In genomic region chr2:116467243-116467642, GRCh38 we compare ENCODE assay signal across 15 cellular contexts.
"Had no signal": no experiment of that assay in that cellular context is flagged by ENCODE, and none has a peak within 500 bp of the region (broad histone marks: within the 10 kb centered on the region; RNA-seq: fewer than 3 reads in every experiment).

No MANE protein-coding gene starts in this region.

- ATAC-seq: activated CD8-positive, alpha-beta memory T cell treated with anti-CD3 and anti-CD28 coated beads, Interleukin-2, amount 10 ng/mL, durations not matched to agents 7 days and 5 days; activated T-cell treated with anti-CD3 and anti-CD28 coated beads, Interleukin-2, amount 50 U/mL, for 4 hours; left colon; natural killer cell treated with Interleukin-12 subunit alpha and Interleukin-12 subunit beta and Interleukin-15 and Interleukin-18, amount 100 ng/mL, for 72 hours; right cardiac atrium; stimulated activated effector memory CD8-positive, alpha-beta T cell treated with anti-CD3 and anti-CD28 coated beads, Interleukin-12 subunit alpha, Interleukin-12 subunit beta, amount 100 ng/mL, for 72 hours had no signal

- DNase-seq: activated CD4-positive, alpha-beta T cell treated with anti-CD3 and anti-CD28 coated beads, Interleukin-2, amount 50 U/mL, for 48 hours; activated CD4-positive, CD25-positive, alpha-beta regulatory T cell treated with anti-CD3 and anti-CD28 coated beads, Interleukin-2, amount 50 U/mL, for 72 hours; activated CD8-positive, alpha-beta memory T cell treated with anti-CD3 and anti-CD28 coated beads, Interleukin-2, amount 10 ng/mL, durations not matched to agents 7 days and 5 days; activated gamma-delta T cell treated with Interleukin-2 at 50 U/mL for 16 hours; activated naive CD8-positive, alpha-beta T cell treated with anti-CD3 and anti-CD28 coated beads for 36 hours; activated T-cell treated with anti-CD3 and anti-CD28 coated beads, Interleukin-2, amount 50 U/mL, for 4 hours; foreskin melanocyte; head of caudate nucleus; left colon; mammary epithelial cell; nucleus accumbens; right cardiac atrium; thyroid gland had no signal
